3 cellular contexts compared by ENCODE assay signal in the genomic region with DNA sequence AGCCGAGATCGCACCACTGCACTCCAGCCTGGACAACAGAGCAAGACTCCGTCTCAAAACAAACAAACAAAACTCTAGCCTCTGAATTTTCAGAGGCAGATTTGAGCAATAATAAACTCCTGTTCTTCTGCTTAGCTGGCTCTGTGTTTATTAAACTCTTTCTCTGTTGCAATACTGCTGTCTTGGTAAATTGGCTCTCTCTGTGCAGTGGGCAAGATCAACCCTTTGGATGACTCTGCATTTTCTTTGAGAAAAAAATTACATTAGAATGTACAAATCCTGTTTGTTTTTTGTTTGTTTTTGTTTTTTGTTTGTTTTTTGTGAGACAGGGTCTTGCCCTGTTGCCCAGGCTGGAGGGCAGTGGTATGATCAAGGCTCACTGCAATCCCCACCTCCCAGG.
TF ChIP-seq lines count a peak whose summit lies in the region.

No MANE protein-coding gene starts in this region.

TF ChIP-seq in A549, 52 proteins besides CTCF, POLR2A, EP300 and RAD21:
- peak; percentile 31; the same call in 1 of the 2 replicates for TF ChIP-seq KDM5A (IDR thresholded peaks at IDR 0.05)
- TF ChIP-seq EHMT2 (IDR thresholded peaks at IDR 0.05; ENCODE audit: low read depth) = no peak
- peak; percentile 81 for TF ChIP-seq MAFK (IDR thresholded peaks at IDR 0.05; ENCODE audit: partially characterized antibody)
- TF ChIP-seq SMC3 (IDR thresholded peaks at IDR 0.05) = no peak
- TF ChIP-seq NFE2L2 (conservative IDR thresholded peaks at IDR 0.05; ENCODE audit: low read length) = peak; percentile 26; the same call in 1 of the 2 replicates

TF ChIP-seq in HEK293, 187 proteins besides CTCF, POLR2A, EP300 and RAD21 (continues in another document):
- no peak for TF ChIP-seq MEIS1 (CRISPR knock-in tag; IDR thresholded peaks at IDR 0.05; ENCODE audit: borderline replicate concordance)
- no peak for TF ChIP-seq GLIS1 (tag by site-specific recombination; IDR thresholded peaks at IDR 0.05)
- TF ChIP-seq ZNF280C (tag by site-specific recombination; IDR thresholded peaks at IDR 0.05) = no peak
- TF ChIP-seq ZNF555 (tag by site-specific recombination; conservative IDR thresholded peaks at IDR 0.05) = no peak
- no peak for TF ChIP-seq ZNF391 (tag by site-specific recombination; IDR thresholded peaks at IDR 0.05; ENCODE audit: borderline replicate concordance, low read depth)
- TF ChIP-seq, protein P1, sequence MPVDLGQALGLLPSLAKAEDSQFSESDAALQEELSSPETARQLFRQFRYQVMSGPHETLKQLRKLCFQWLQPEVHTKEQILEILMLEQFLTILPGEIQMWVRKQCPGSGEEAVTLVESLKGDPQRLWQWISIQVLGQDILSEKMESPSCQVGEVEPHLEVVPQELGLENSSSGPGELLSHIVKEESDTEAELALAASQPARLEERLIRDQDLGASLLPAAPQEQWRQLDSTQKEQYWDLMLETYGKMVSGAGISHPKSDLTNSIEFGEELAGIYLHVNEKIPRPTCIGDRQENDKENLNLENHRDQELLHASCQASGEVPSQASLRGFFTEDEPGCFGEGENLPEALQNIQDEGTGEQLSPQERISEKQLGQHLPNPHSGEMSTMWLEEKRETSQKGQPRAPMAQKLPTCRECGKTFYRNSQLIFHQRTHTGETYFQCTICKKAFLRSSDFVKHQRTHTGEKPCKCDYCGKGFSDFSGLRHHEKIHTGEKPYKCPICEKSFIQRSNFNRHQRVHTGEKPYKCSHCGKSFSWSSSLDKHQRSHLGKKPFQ (tag by site-specific recombination; IDR thresholded peaks at IDR 0.05) = no peak
- TF ChIP-seq, protein P2, sequence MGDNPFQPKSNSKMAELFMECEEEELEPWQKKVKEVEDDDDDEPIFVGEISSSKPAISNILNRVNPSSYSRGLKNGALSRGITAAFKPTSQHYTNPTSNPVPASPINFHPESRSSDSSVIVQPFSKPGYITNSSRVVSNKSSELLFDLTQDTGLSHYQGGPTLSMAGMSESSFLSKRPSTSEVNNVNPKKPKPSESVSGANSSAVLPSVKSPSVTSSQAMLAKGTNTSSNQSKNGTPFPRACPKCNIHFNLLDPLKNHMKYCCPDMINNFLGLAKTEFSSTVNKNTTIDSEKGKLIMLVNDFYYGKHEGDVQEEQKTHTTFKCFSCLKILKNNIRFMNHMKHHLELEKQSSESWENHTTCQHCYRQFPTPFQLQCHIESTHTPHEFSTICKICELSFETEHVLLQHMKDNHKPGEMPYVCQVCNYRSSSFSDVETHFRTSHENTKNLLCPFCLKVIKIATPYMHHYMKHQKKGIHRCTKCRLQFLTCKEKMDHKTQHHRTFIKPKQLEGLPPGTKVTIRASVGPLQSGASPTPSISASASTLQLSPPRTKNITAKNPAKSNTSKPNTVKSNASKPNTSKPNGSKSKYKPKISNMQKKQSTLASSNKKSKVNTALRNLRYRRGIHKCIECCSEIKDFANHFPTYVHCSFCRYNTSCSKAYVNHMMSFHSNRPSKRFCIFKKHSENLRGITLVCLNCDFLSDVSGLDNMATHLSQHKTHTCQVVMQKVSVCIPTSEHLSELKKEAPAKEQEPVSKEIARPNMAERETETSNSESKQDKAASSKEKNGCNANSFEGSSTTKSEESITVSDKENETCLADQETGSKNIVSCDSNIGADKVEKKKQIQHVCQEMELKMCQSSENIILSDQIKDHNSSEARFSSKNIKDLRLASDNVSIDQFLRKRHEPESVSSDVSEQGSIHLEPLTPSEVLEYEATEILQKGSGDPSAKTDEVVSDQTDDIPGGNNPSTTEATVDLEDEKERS (tag by site-specific recombination; IDR thresholded peaks at IDR 0.05) = 0 out of 2 replicates have a peak, but pooled peaks have one; percentile 55
- TF ChIP-seq ZNF324 (tag by site-specific recombination; IDR thresholded peaks at IDR 0.05) = no peak
- no peak for TF ChIP-seq PRDM10 (tag by site-specific recombination; IDR thresholded peaks at IDR 0.05)
- TF ChIP-seq SALL2 (tag by site-specific recombination; IDR thresholded peaks at IDR 0.05; ENCODE audit: borderline replicate concordance) = no peak

TF ChIP-seq in K562, 482 proteins besides CTCF, POLR2A, EP300 and RAD21 (continued from another document):
- TF ChIP-seq ZNF280A (IDR thresholded peaks at IDR 0.05; ENCODE audit: low read depth, partially characterized antibody) (peak; percentile 65), HNRNPUL1 (IDR thresholded peaks at IDR 0.05; ENCODE audit: low read length) (no peak), GATA2 (CRISPR knock-in tag; IDR thresholded peaks at IDR 0.05) (no peak), CHD4 (IDR thresholded peaks at IDR 0.05; ENCODE audit: insufficient read depth, insufficient replicate concordance, low read depth, low read length, poor library complexity, severe bottlenecking) (no peak), TCF7 (IDR thresholded peaks at IDR 0.05; ENCODE audit: borderline replicate concordance) (no peak), CBX5 (IDR thresholded peaks at IDR 0.05; ENCODE audit: borderline replicate concordance, low read depth) (0 out of 2 replicates have a peak, but pooled peaks have one; percentile 72), MAFF (IDR thresholded peaks at IDR 0.05; ENCODE audit: low read length) (0 out of 2 replicates have a peak, but pooled peaks have one; percentile 20), CHD2 (IDR thresholded peaks at IDR 0.05; ENCODE audit: low read depth, low read length) (no peak), ZFP36 (IDR thresholded peaks at IDR 0.05; ENCODE audit: low read depth, low read length, partially characterized antibody) (no peak), RHOXF2B (CRISPR knock-in tag; conservative IDR thresholded peaks at IDR 0.05) (no peak), MAFG (tag; conservative IDR thresholded peaks at IDR 0.05) (peak; percentile 70), TRIM28 (IDR thresholded peaks at IDR 0.05) (peak; percentile 52; the same call in 1 of the 2 replicates), NFE2 (IDR thresholded peaks at IDR 0.05; ENCODE audit: low read depth) (peak; percentile 45), CBX3 (IDR thresholded peaks at IDR 0.05; ENCODE audit: borderline replicate concordance in 1 of 2, low read length in 2 of 2) (peak in 1 of 2 experiments; percentile 66; a peak in 2 of 3 replicates), ZNF589 (CRISPR knock-in tag; IDR thresholded peaks at IDR 0.05; ENCODE audit: low read depth) (no peak), PHB2 (IDR thresholded peaks at IDR 0.05; ENCODE audit: low read depth) (no peak), BRF2 (IDR thresholded peaks at IDR 0.05; ENCODE audit: borderline replicate concordance, insufficient read depth, insufficient read length) (no peak), LEF1 (IDR thresholded peaks at IDR 0.05) (no peak)
